In the genomic region with DNA sequence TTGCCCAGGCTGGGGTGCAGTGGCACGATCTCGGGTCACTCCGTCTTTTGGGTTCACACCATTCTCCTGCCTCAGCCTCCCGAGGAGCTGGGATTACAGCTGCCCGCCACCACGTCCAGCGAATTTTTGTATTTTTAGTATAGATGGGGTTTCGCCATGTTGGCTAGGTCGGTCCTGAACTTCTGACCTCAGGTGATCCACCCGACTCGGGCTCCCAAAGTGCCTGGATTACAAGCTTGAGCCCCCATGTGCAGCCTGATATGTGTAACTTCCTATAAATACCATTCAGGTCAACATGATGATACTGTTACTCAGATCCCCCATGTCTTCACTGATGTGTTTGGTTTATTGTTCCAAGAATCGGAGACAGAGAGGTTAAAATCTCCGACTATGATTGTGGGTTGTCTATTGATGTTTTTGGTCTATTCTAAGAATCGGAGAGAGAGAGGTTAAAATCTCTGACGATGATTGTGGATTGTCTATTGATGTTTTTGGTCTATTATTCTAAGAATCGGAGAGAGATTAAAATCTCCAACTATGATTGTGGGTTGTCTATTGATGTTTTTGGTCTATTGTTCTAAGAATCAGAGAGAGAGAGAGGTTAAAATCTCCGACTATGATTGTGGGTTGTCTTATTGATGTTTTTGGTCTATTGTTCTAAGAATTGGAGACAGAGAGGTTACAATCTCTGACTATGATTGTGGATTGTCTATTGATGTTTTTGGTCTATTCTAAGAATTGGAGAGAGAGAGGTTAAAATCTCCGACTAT, we compare ENCODE assay signal across 19 cellular contexts. TPM values are rescaled to one million over a fixed set of nuclear protein-coding genes. Genes with fewer than 3 reads are reported as not detected.
DNase-seq lines count a peak whose midpoint lies in the region; ATAC-seq and TF ChIP-seq lines count a peak whose summit lies in the region.
"Had no signal": no experiment of that assay in that cellular context is flagged by ENCODE, and none has a peak within 500 bp of the region (broad histone marks: within the 10 kb centered on the region; RNA-seq: fewer than 3 reads in every experiment).

No MANE protein-coding gene starts in this region.

- H3K9me3 Mint-ChIP-seq in activated CD4-positive, alpha-beta T cell treated with anti-CD3 and anti-CD28 coated beads for 36 hours (ENCODE audit: low read depth), result peaks cover 12% of the 10 kb centered on the region
- H3K9me3 Mint-ChIP-seq in activated CD4-positive, alpha-beta memory T cell treated with anti-CD3 and anti-CD28 coated beads, Interleukin-2, amount 10 ng/mL, durations not matched to agents 7 days and 5 days, result peaks cover 40% of the 10 kb centered on the region
- H3K9me3 Mint-ChIP-seq in central memory CD8-positive, alpha-beta T cell, result peaks cover 5% of the 10 kb centered on the region
- peaks cover 28 to 30% of the 10 kb centered on the region in 2 donors for H3K9me3 Mint-ChIP-seq in stimulated activated naive CD8-positive, alpha-beta T cell treated with anti-CD3 and anti-CD28 coated beads, Interleukin-15, amount 100 ng/mL, for 72 hours

- H3K27ac Mint-ChIP-seq in activated CD4-positive, alpha-beta T cell treated with anti-CD3 and anti-CD28 coated beads for 36 hours, result peak overlapping the region; percentile 64
- peak overlapping the region; percentile 85 for H3K27ac Mint-ChIP-seq in activated CD4-positive, alpha-beta memory T cell treated with anti-CD3 and anti-CD28 coated beads, Interleukin-2, amount 10 ng/mL, durations not matched to agents 7 days and 5 days
- peak overlapping the region; percentile 56 for H3K27ac Mint-ChIP-seq in central memory CD8-positive, alpha-beta T cell (ENCODE audit: low read depth)
- peak overlapping the region; percentile 62 to 90 for H3K27ac Mint-ChIP-seq in stimulated activated naive CD8-positive, alpha-beta T cell treated with anti-CD3 and anti-CD28 coated beads, Interleukin-15, amount 100 ng/mL, for 72 hours

- peaks cover 9% of the 10 kb centered on the region for H3K27me3 Mint-ChIP-seq in activated CD4-positive, alpha-beta T cell treated with anti-CD3 and anti-CD28 coated beads for 36 hours
- H3K27me3 Mint-ChIP-seq in activated CD4-positive, alpha-beta memory T cell treated with anti-CD3 and anti-CD28 coated beads, Interleukin-2, amount 10 ng/mL, durations not matched to agents 7 days and 5 days, result no peaks in the 10 kb centered on the region
- peaks cover 7% of the 10 kb centered on the region for H3K27me3 Mint-ChIP-seq in central memory CD8-positive, alpha-beta T cell
- no peaks in the 10 kb centered on the region for H3K27me3 Mint-ChIP-seq in stimulated activated naive CD8-positive, alpha-beta T cell treated with anti-CD3 and anti-CD28 coated beads, Interleukin-15, amount 100 ng/mL, for 72 hours

- TF ChIP-seq CTCF in GM20000 (IDR thresholded peaks at IDR 0.05; ENCODE audit: extremely low read depth, missing control alignments), result no peak

- H3K36me3 Mint-ChIP-seq in activated CD4-positive, alpha-beta T cell treated with anti-CD3 and anti-CD28 coated beads for 36 hours (ENCODE audit: low read depth), result peaks cover 17% of the 10 kb centered on the region
- H3K36me3 Mint-ChIP-seq in activated CD4-positive, alpha-beta memory T cell treated with anti-CD3 and anti-CD28 coated beads, Interleukin-2, amount 10 ng/mL, durations not matched to agents 7 days and 5 days (ENCODE audit: low read depth), result peaks cover 48% of the 10 kb centered on the region
- peaks cover 4% of the 10 kb centered on the region for H3K36me3 Mint-ChIP-seq in central memory CD8-positive, alpha-beta T cell (ENCODE audit: insufficient read depth)

- H3K4me3 Mint-ChIP-seq in activated CD4-positive, alpha-beta T cell treated with anti-CD3 and anti-CD28 coated beads for 36 hours, result no peak overlapping the region
- peak overlapping the region; percentile 4 for H3K4me3 Mint-ChIP-seq in activated CD4-positive, alpha-beta memory T cell treated with anti-CD3 and anti-CD28 coated beads, Interleukin-2, amount 10 ng/mL, durations not matched to agents 7 days and 5 days
- H3K4me3 Mint-ChIP-seq in central memory CD8-positive, alpha-beta T cell, result peak overlapping the region; percentile 1
- H3K4me3 Mint-ChIP-seq in stimulated activated naive CD8-positive, alpha-beta T cell treated with anti-CD3 and anti-CD28 coated beads, Interleukin-15, amount 100 ng/mL, for 72 hours, result peak overlapping the region; percentile 67 to 72

- peaks cover 23% of the 10 kb centered on the region for H3K4me1 Mint-ChIP-seq in activated CD4-positive, alpha-beta T cell treated with anti-CD3 and anti-CD28 coated beads for 36 hours
- peaks cover 36% of the 10 kb centered on the region for H3K4me1 Mint-ChIP-seq in activated CD4-positive, alpha-beta memory T cell treated with anti-CD3 and anti-CD28 coated beads, Interleukin-2, amount 10 ng/mL, durations not matched to agents 7 days and 5 days
- H3K4me1 Mint-ChIP-seq in central memory CD8-positive, alpha-beta T cell, result peaks cover 22% of the 10 kb centered on the region
- peaks cover 48% of the 10 kb centered on the region for H3K4me1 Mint-ChIP-seq in stimulated activated naive CD8-positive, alpha-beta T cell treated with anti-CD3 and anti-CD28 coated beads, Interleukin-15, amount 100 ng/mL, for 72 hours

- CTCF ChIA-PET in activated CD4-positive, alpha-beta T cell treated with anti-CD3 and anti-CD28 coated beads for 36 hours (lab: Charles Lee), result no interaction called here
- CTCF ChIA-PET in activated CD4-positive, alpha-beta memory T cell treated with anti-CD3 and anti-CD28 coated beads, Interleukin-2, amount 10 ng/mL, durations not matched to agents 7 days and 5 days (lab: Charles Lee), result no interaction called here

- intact Hi-C loops in activated CD4-positive, alpha-beta T cell treated with anti-CD3 and anti-CD28 coated beads for 36 hours (cut with DNase I, micrococcal nuclease), result no loop called here

- no peak for DNase-seq in activated CD4-positive, alpha-beta T cell treated with anti-CD3 and anti-CD28 coated beads for 36 hours
- DNase-seq in activated CD4-positive, alpha-beta T cell treated with anti-CD3 and anti-CD28 coated beads for 4 hours, result no peak
- no peak for DNase-seq in activated CD4-positive, alpha-beta memory T cell treated with anti-CD3 and anti-CD28 coated beads, Interleukin-2, amount 10 ng/mL, durations not matched to agents 7 days and 5 days
- no peak for DNase-seq in central memory CD8-positive, alpha-beta T cell (ENCODE audit: low spot score in 2 of 2)
- DNase-seq in stimulated activated naive CD8-positive, alpha-beta T cell treated with anti-CD3 and anti-CD28 coated beads, Interleukin-15, amount 100 ng/mL, for 72 hours, result peak in 1 of 2 donors; percentile 52
- DNase-seq in UCSD-AML1 (lab: John Stamatoyannopoulos, UW; ENCODE audit: unreplicated experiment) (no peak), GM20000 (ENCODE audit: low spot score) (no peak)
- DNase-seq: 8988T; amygdala; DMS79; foreskin fibroblast; left lung; MV-4-11; NCI-H69; stimulated activated CD4-positive, alpha-beta T cell treated with anti-CD3 and anti-CD28 coated beads, Interleukin-2, amount 100 ng/mL, for 48 hours had no signal

- POLR2A ChIA-PET in activated CD4-positive, alpha-beta T cell treated with anti-CD3 and anti-CD28 coated beads for 36 hours (lab: Charles Lee), result no interaction called here
- POLR2A ChIA-PET in activated CD4-positive, alpha-beta memory T cell treated with anti-CD3 and anti-CD28 coated beads, Interleukin-2, amount 10 ng/mL, durations not matched to agents 7 days and 5 days (lab: Charles Lee), result no interaction called here

- ATAC-seq in activated CD4-positive, alpha-beta T cell treated with anti-CD3 and anti-CD28 coated beads for 36 hours, result peak; percentile 74
- no peak for ATAC-seq in central memory CD8-positive, alpha-beta T cell (replicated peaks; ENCODE audit: extremely low read depth, poor library complexity, severe bottlenecking)
- peak; percentile 98 for ATAC-seq in stimulated activated naive CD8-positive, alpha-beta T cell treated with anti-CD3 and anti-CD28 coated beads, Interleukin-15, amount 100 ng/mL, for 72 hours
- no peak for ATAC-seq in GM21515 (IDR thresholded peaks at IDR 0.05; ENCODE audit: unreplicated experiment)
- ATAC-seq: left lung, SK-N-SH treated with all-trans-retinoic acid at 6 μM for 48 hours had no signal

RNA-seq across cellular contexts. Expression of gene C1orf159, which starts 17.0 kb away (rescaled TPM):
- 10 to 100 TPM; 11.3 to 13.5 TPM for total RNA-seq in activated CD4-positive, alpha-beta T cell treated with anti-CD3 and anti-CD28 coated beads for 36 hours
- 10 to 100 TPM; 18.6 to 19.9 TPM for total RNA-seq in activated CD4-positive, alpha-beta memory T cell treated with anti-CD3 and anti-CD28 coated beads, Interleukin-2, amount 10 ng/mL, durations not matched to agents 7 days and 5 days

RNA-seq across cellular contexts. Expression of gene RNF223, which starts 24.7 kb away (rescaled TPM):
- not detected for total RNA-seq in activated CD4-positive, alpha-beta T cell treated with anti-CD3 and anti-CD28 coated beads for 36 hours
- total RNA-seq in activated CD4-positive, alpha-beta memory T cell treated with anti-CD3 and anti-CD28 coated beads, Interleukin-2, amount 10 ng/mL, durations not matched to agents 7 days and 5 days, result not detected
- total RNA-seq: endothelial cell of umbilical vein, omental fat pad had no signal

Comparison
In these comparisons a context has a peak if more than half of its experiments do, and no peak if none do; other contexts are left out.
1. ATAC-seq: peak in activated CD4-positive, alpha-beta T cell treated with anti-CD3 and anti-CD28 coated beads for 36 hours (single experiment) and stimulated activated naive CD8-positive, alpha-beta T cell treated with anti-CD3 and anti-CD28 coated beads, Interleukin-15, amount 100 ng/mL, for 72 hours (single experiment); none in central memory CD8-positive, alpha-beta T cell (single experiment) and GM21515 (single experiment).
2. Peak in every context shown above with its lines, with median percentiles within 50 percentile points of each other: H3K27ac Mint-ChIP-seq.